Comparison of ENCODE assay signal across 14 cellular contexts in genomic region chr7:5671053-5671452, GRCh38.
DNase-seq lines count a peak whose midpoint lies in the region; ATAC-seq and TF ChIP-seq lines count a peak whose summit lies in the region.
"Had no signal": no experiment of that assay in that cellular context is flagged by ENCODE, and none has a peak within 500 bp of the region (broad histone marks: within the 10 kb centered on the region; RNA-seq: fewer than 3 reads in every experiment).

No MANE protein-coding gene starts in this region.

- H3K27ac ChIP-seq in IMR-90 (ENCODE audit: insufficient read depth, low read length): peak overlapping the region; percentile 68; the same call in 1 of the 2 replicates
- H3K27ac ChIP-seq in spleen: peak overlapping the region; percentile 66 to 94 (median 83)
- H3K27ac ChIP-seq: gastrocnemius medialis had no signal

- H3K27ac Mint-ChIP-seq in WTC11: peak overlapping the region; percentile 79

- H3K27me3 ChIP-seq in IMR-90 (ENCODE audit: control insufficient read depth, insufficient read depth, low read length) (no peaks in the 10 kb centered on the region), spleen (replicated peaks in 1 of 7) (no peaks in the 10 kb centered on the region)
- H3K27me3 ChIP-seq: gastrocnemius medialis had no signal

- H3K4me1 Mint-ChIP-seq in WTC11: peaks cover 12% of the 10 kb centered on the region

- peaks cover 21% of the 10 kb centered on the region; the same call in 1 of the 2 replicates for H4K20me1 ChIP-seq in IMR-90 (ENCODE audit: insufficient read depth, low read length)

- no peaks in the 10 kb centered on the region for H3K36me3 Mint-ChIP-seq in WTC11

- H3K4ac ChIP-seq in IMR-90 (ENCODE audit: low read depth, low read length): 0 out of 2 replicates have a peak overlapping the region, but pooled peaks have one; percentile 1

- CTCF ChIA-PET in IMR-90 (lab: Yijun Ruan, JAX) (no interaction called here), WTC11 (lab: Charles Lee) (interaction anchor here (0.7 kb wide), 1 partner anchor 89 kb away, joined by 4 read pairs; no protein-coding TSS in a partner anchor)

- WGBS in IMR-90 (ENCODE audit: extremely low coverage in 2 of 2, insufficient read length in 1 of 2), 2 experiments: no CpG with 5 or more reads among the region's 1 CpG
- 33 to 53% (median 43%) methylated on average over 1 of the region's 1 CpG for WGBS in spleen, 5 donors

- H2AK5ac ChIP-seq in IMR-90 (ENCODE audit: low read depth, low read length): peak overlapping the region; percentile 3; the same call in 1 of the 2 replicates

- H3K14ac ChIP-seq in IMR-90 (replicated peaks; ENCODE audit: low read depth, low read length): peak overlapping the region; percentile 15; the same call in 1 of the 2 replicates

- in situ Hi-C loops in IMR-90 (cut with MboI; ENCODE audit: low sequenced_read_pairs): no loop called here

- H4K5ac ChIP-seq in IMR-90 (ENCODE audit: low read depth, low read length): no peak overlapping the region; the same call in 1 of the 2 replicates

- no peaks in the 10 kb centered on the region for H3K27me3 Mint-ChIP-seq in WTC11 (ENCODE audit: low read depth)

- 0 out of 2 replicates have a peak overlapping the region, but pooled peaks have one; percentile 18 for H4K91ac ChIP-seq in IMR-90 (ENCODE audit: insufficient read depth, low read depth, low read length)

- H2BK15ac ChIP-seq in IMR-90 (ENCODE audit: low read depth, low read length): no peak overlapping the region

- H2BK5ac ChIP-seq in IMR-90 (ENCODE audit: low read depth, low read length, poor library complexity, severe bottlenecking): no peak overlapping the region

- TF ChIP-seq CTCF in IMR-90 (conservative IDR thresholded peaks at IDR 0.05; ENCODE audit: low read depth, low read length): no peak
- no peak for TF ChIP-seq CTCF in WTC11 (IDR thresholded peaks at IDR 0.05)
- TF ChIP-seq CTCF in spleen (IDR thresholded peaks at IDR 0.05 in 8 of 11, conservative IDR thresholded peaks at IDR 0.05 in 3 of 11): no peak

- H3K18ac ChIP-seq in IMR-90 (ENCODE audit: low read depth, low read length): peak overlapping the region; percentile 4; the same call in 1 of the 2 replicates

- H3K9me3 Mint-ChIP-seq in WTC11: no peaks in the 10 kb centered on the region

- DNase-seq in IMR-90 (no peak), WTC11 (ENCODE audit: low spot score) (no peak), left lobe of liver (ENCODE audit: low spot score) (no peak), spleen (no peak), GDM1 (lab: John Stamatoyannopoulos, UW) (no peak)
- DNase-seq in activated CD4-positive, alpha-beta T cell treated with anti-CD3 and anti-CD28 coated beads, Interleukin-2, amount 50 U/mL, for 1 hour: no peak
- DNase-seq: DMS153, gastrocnemius medialis, left ventricle myocardium superior, NCI-H1417 treated with DMSO at 0.1 percent for 48 hours, PC-3, right cardiac atrium had no signal

- intact Hi-C loops in IMR-90 (cut with micrococcal nuclease) (loop anchor here (5.0 kb wide), 1 partner anchor 34 kb away; no protein-coding TSS in a partner anchor), spleen (cut with DNase I; ENCODE audit: low total_unique reads) (loop anchor here (10.0 kb wide), 1 partner anchor 176 kb away; no protein-coding TSS in a partner anchor)

- POLR2A ChIA-PET in IMR-90 (lab: Charles Lee; ENCODE audit: unreplicated experiment) (no interaction called here), WTC11 (lab: Charles Lee) (no interaction called here)

- no peak for ATAC-seq in IMR-90 (ENCODE audit: low read depth)
- no peak for ATAC-seq in WTC11
- ATAC-seq in left lobe of liver: peak; percentile 28
- ATAC-seq in GM19351 (IDR thresholded peaks at IDR 0.05; ENCODE audit: unreplicated experiment): no peak
- ATAC-seq in HG03159 (IDR thresholded peaks at IDR 0.05; ENCODE audit: unreplicated experiment): no peak
- ATAC-seq: gastrocnemius medialis, PC-3 had no signal

- H3K36me3 ChIP-seq in IMR-90 (ENCODE audit: control insufficient read depth, insufficient read depth, low read length): peaks cover 3% of the 10 kb centered on the region
- peaks cover 0 to 41% (median 6%) of the 10 kb centered on the region in 6 donors for H3K36me3 ChIP-seq in spleen
- H3K36me3 ChIP-seq: gastrocnemius medialis had no signal

- no peak overlapping the region for H2AK9ac ChIP-seq in IMR-90 (replicated peaks; ENCODE audit: low read depth, low read length, poor library complexity)

- H3K4me2 ChIP-seq in IMR-90 (ENCODE audit: low read depth, low read length): no peak overlapping the region

- H3K9me1 ChIP-seq in IMR-90 (ENCODE audit: insufficient read depth, low read length): peaks cover 23% of the 10 kb centered on the region

- H3K9me3 ChIP-seq in IMR-90 (ENCODE audit: control insufficient read depth, insufficient read depth, low read length) (no peaks in the 10 kb centered on the region), spleen (no peaks in the 10 kb centered on the region)
- H3K9me3 ChIP-seq: gastrocnemius medialis had no signal

- no peak overlapping the region for H3K56ac ChIP-seq in IMR-90 (ENCODE audit: extremely low read depth, insufficient read depth, low read length)

- H2BK120ac ChIP-seq in IMR-90 (ENCODE audit: low read depth, low read length): no peak overlapping the region

- TF ChIP-seq POLR2A in IMR-90 (IDR thresholded peaks at IDR 0.05; ENCODE audit: low read depth, low read length): no peak
- TF ChIP-seq POLR2A in spleen (IDR thresholded peaks at IDR 0.05): no peak

- BruUV-seq in IMR-90 (replicated peaks; lab: Mats Ljungman, UMichigan): no TSS peak

- H3K4me1 ChIP-seq in IMR-90 (ENCODE audit: control insufficient read depth, insufficient read depth, low read length) (peaks cover 29% of the 10 kb centered on the region), spleen (peaks cover 8 to 81% (median 57%) of the 10 kb centered on the region in 6 donors)

- no peak overlapping the region for H2BK20ac ChIP-seq in IMR-90 (ENCODE audit: low read depth, low read length)

- no peak overlapping the region for H3K9ac ChIP-seq in IMR-90 (ENCODE audit: low read depth, low read length)

- H3K4me3 Mint-ChIP-seq in WTC11: no peak overlapping the region

- peak overlapping the region; percentile 11; the same call in 1 of the 2 replicates for H3K23ac ChIP-seq in IMR-90 (ENCODE audit: low read depth, low read length)

- dilution Hi-C loops in IMR-90 (cut with HindIII; ENCODE audit: low sequenced_read_pairs, unreplicated experiment): no loop called here

- no peak for TF ChIP-seq RAD21 in IMR-90 (IDR thresholded peaks at IDR 0.05; ENCODE audit: low read length)

- H4K8ac ChIP-seq in IMR-90 (ENCODE audit: low read depth in 2 of 2, low read length in 2 of 2): no peak overlapping the region; a peak in 1 of 4 replicates

- H3K4me3 ChIP-seq in IMR-90 (ENCODE audit: insufficient read depth, low read depth, low read length) (no peak overlapping the region), spleen (peak overlapping the region in 1 of 8 donors; percentile 46)
- H3K4me3 ChIP-seq: gastrocnemius medialis had no signal

- no peak overlapping the region for H2AFZ ChIP-seq in IMR-90 (replicated peaks; ENCODE audit: low read length, poor library complexity)

- peaks cover 17 to 78% of the 10 kb centered on the region in 2 experiments for H3K79me1 ChIP-seq in IMR-90 (ENCODE audit: low read depth in 1 of 2, low read length in 2 of 2)

TF ChIP-seq in IMR-90, 13 proteins besides CTCF, POLR2A, EP300 and RAD21:
- no peak for TF ChIP-seq MAZ (IDR thresholded peaks at IDR 0.05; ENCODE audit: borderline replicate concordance, low read depth, low read length)
- TF ChIP-seq BHLHE40 (IDR thresholded peaks at IDR 0.05; ENCODE audit: low read depth, low read length): peak; percentile 22; the same call in 1 of the 2 replicates
- TF ChIP-seq MXI1 (IDR thresholded peaks at IDR 0.05; ENCODE audit: borderline replicate concordance, low read depth, low read length): no peak
- no peak for TF ChIP-seq RFX5 (IDR thresholded peaks at IDR 0.05; ENCODE audit: low read depth, low read length)
- TF ChIP-seq SMC3 (IDR thresholded peaks at IDR 0.05; ENCODE audit: low read depth, low read length): no peak
- TF ChIP-seq RCOR1 (IDR thresholded peaks at IDR 0.05; ENCODE audit: insufficient replicate concordance, low read length): no peak

TF ChIP-seq in WTC11, 78 proteins besides CTCF, POLR2A, EP300 and RAD21 (continues in another document):
- TF ChIP-seq ZSCAN18 (CRISPR knock-in tag; IDR thresholded peaks at IDR 0.05): no peak
- TF ChIP-seq SP1 (CRISPR knock-in tag; conservative IDR thresholded peaks at IDR 0.05): no peak
